In genomic region chr1:33430751-33431593, GRCh38 we compare ENCODE assay signal across 8 cellular contexts. TPM values are rescaled to one million over a fixed set of nuclear protein-coding genes. Genes with fewer than 3 reads are reported as not detected.
DNase-seq lines count a peak whose midpoint lies in the region; ATAC-seq and TF ChIP-seq lines count a peak whose summit lies in the region.

Gene PHC2, minus strand, starts transcription at chr1:33431095. Its CDS starts 55,556 bp downstream, at chr1:33375539.

- peak within 1 kb of the TSS; percentile 85 for H2AFZ ChIP-seq in GM23338

- no peaks in the 10 kb centered on the region for H3K9me3 Mint-ChIP-seq in GM23338
- no peaks in the 10 kb centered on the region for H3K9me3 Mint-ChIP-seq in naive thymus-derived CD4-positive, alpha-beta T cell
- no peaks in the 10 kb centered on the region for H3K9me3 Mint-ChIP-seq in stimulated activated effector memory CD8-positive, alpha-beta T cell treated with anti-CD3 and anti-CD28 coated beads, Interleukin-12 subunit alpha, Interleukin-12 subunit beta, amount 100 ng/mL, for 72 hours

- POLR2A ChIA-PET in naive thymus-derived CD4-positive, alpha-beta T cell (lab: Charles Lee): no interaction called here

- H3K27ac ChIP-seq in GM23338 (ENCODE audit: low read depth): no peak within 1 kb of the TSS
- no peak within 1 kb of the TSS for H3K27ac ChIP-seq in naive thymus-derived CD4-positive, alpha-beta T cell (ENCODE audit: low read depth, low read length)

- H3K27me3 ChIP-seq in GM23338 (ENCODE audit: insufficient read depth): peaks cover 41% of the 10 kb centered on the region
- no peaks in the 10 kb centered on the region for H3K27me3 ChIP-seq in naive thymus-derived CD4-positive, alpha-beta T cell (ENCODE audit: control insufficient read depth in 2 of 2, insufficient read depth in 2 of 2, low read length in 2 of 2)

- H3K4me3 ChIP-seq in GM23338: peak within 1 kb of the TSS; percentile 71
- peak within 1 kb of the TSS; percentile 18 for H3K4me3 ChIP-seq in naive thymus-derived CD4-positive, alpha-beta T cell (ENCODE audit: low read length)

- peaks cover 5% of the 10 kb centered on the region; the same call in 1 of the 2 replicates for H4K20me1 ChIP-seq in GM23338 (replicated peaks; ENCODE audit: insufficient read depth)

- peak in 1 of 2 experiments; percentile 51; a peak in 2 of 4 replicates for TF ChIP-seq CTCF in GM23338 (conservative IDR thresholded peaks at IDR 0.05; ENCODE audit: low read depth in 2 of 2)

- H3K9me2 ChIP-seq in GM23338 (ENCODE audit: insufficient read depth): no peaks in the 10 kb centered on the region

- peaks cover 11% of the 10 kb centered on the region; the same call in 1 of the 2 replicates for H3F3A ChIP-seq in GM23338 (replicated peaks; ENCODE audit: low read depth)

- intact Hi-C loops in naive thymus-derived CD4-positive, alpha-beta T cell (cut with micrococcal nuclease): loop anchor here in 1 of 2 donors (1.0 to 2.0 kb wide), 3 partner anchors 41 to 250 kb away; partner anchors contain the start of gene ZSCAN20

- no peaks in the 10 kb centered on the region for H3K36me3 Mint-ChIP-seq in GM23338 (ENCODE audit: low read depth)
- H3K36me3 Mint-ChIP-seq in naive thymus-derived CD4-positive, alpha-beta T cell: no peaks in the 10 kb centered on the region
- no peaks in the 10 kb centered on the region for H3K36me3 Mint-ChIP-seq in stimulated activated effector memory CD8-positive, alpha-beta T cell treated with anti-CD3 and anti-CD28 coated beads, Interleukin-12 subunit alpha, Interleukin-12 subunit beta, amount 100 ng/mL, for 72 hours

- H3K4me1 Mint-ChIP-seq in GM23338: peaks cover 11% of the 10 kb centered on the region; the same call in 2 of the 3 replicates
- H3K4me1 Mint-ChIP-seq in naive thymus-derived CD4-positive, alpha-beta T cell: peaks cover 0 to 5% (median 4%) of the 10 kb centered on the region in 7 donors
- no peaks in the 10 kb centered on the region for H3K4me1 Mint-ChIP-seq in stimulated activated effector memory CD8-positive, alpha-beta T cell treated with anti-CD3 and anti-CD28 coated beads, Interleukin-12 subunit alpha, Interleukin-12 subunit beta, amount 100 ng/mL, for 72 hours

- peak; percentile 99 for DNase-seq in DMS53 (lab: John Stamatoyannopoulos, UW)
- DNase-seq in GM23338 (ENCODE audit: low spot score): peak; percentile 99
- DNase-seq in LoVo (ENCODE audit: low spot score): peak; percentile 93
- peak; percentile 85 to 94 for DNase-seq in SHP77 (lab: John Stamatoyannopoulos, UW)
- peak; percentile 89 for DNase-seq in activated T-helper 9 cell treated with anti-CD3 and anti-CD28 coated beads, Interleukin-2, amount 50 U/mL, for 16 hours (ENCODE audit: low read depth)
- DNase-seq in fibroblast of peridontal ligament (ENCODE audit: extremely low read depth): peak; percentile 92
- DNase-seq in naive thymus-derived CD4-positive, alpha-beta T cell: peak; percentile 70 to 92 (median 86)
- DNase-seq in stimulated activated effector memory CD8-positive, alpha-beta T cell treated with anti-CD3 and anti-CD28 coated beads, Interleukin-12 subunit alpha, Interleukin-12 subunit beta, amount 100 ng/mL, for 72 hours (ENCODE audit: low spot score in 2 of 2): peak; percentile 65 to 90

- CTCF ChIA-PET in naive thymus-derived CD4-positive, alpha-beta T cell (lab: Charles Lee): no interaction called here

- no peaks in the 10 kb centered on the region for H3K27me3 Mint-ChIP-seq in GM23338 (ENCODE audit: insufficient read depth, low read depth, poor library complexity)
- H3K27me3 Mint-ChIP-seq in naive thymus-derived CD4-positive, alpha-beta T cell: peaks cover 0 to 43% (median 5%) of the 10 kb centered on the region in 5 donors

- peaks cover 24% of the 10 kb centered on the region for H3K4me1 ChIP-seq in GM23338 (ENCODE audit: insufficient read depth)
- H3K4me1 ChIP-seq in naive thymus-derived CD4-positive, alpha-beta T cell (ENCODE audit: control insufficient read depth in 2 of 2, insufficient read depth in 2 of 2, low read length in 2 of 2): peaks cover 0 to 6% of the 10 kb centered on the region in 2 donors

- peak within 1 kb of the TSS; percentile 92 for H3K4me2 ChIP-seq in GM23338

- no peak within 1 kb of the TSS for H3K27ac Mint-ChIP-seq in GM23338
- peak within 1 kb of the TSS in 4 of 9 donors; percentile 25 to 53 (median 44) for H3K27ac Mint-ChIP-seq in naive thymus-derived CD4-positive, alpha-beta T cell
- no peak within 1 kb of the TSS for H3K27ac Mint-ChIP-seq in stimulated activated effector memory CD8-positive, alpha-beta T cell treated with anti-CD3 and anti-CD28 coated beads, Interleukin-12 subunit alpha, Interleukin-12 subunit beta, amount 100 ng/mL, for 72 hours

- no peaks in the 10 kb centered on the region for H3K36me3 ChIP-seq in GM23338 (ENCODE audit: insufficient read depth)
- no peaks in the 10 kb centered on the region for H3K36me3 ChIP-seq in naive thymus-derived CD4-positive, alpha-beta T cell (ENCODE audit: control insufficient read depth in 2 of 3, insufficient read depth in 3 of 3, low read length in 3 of 3)

- H3K79me2 ChIP-seq in GM23338 (replicated peaks; ENCODE audit: insufficient read depth): no peaks in the 10 kb centered on the region

- ATAC-seq in GM23338: peak; percentile 92
- ATAC-seq in naive thymus-derived CD4-positive, alpha-beta T cell: peak; percentile 97
- peak; percentile 96 for ATAC-seq in stimulated activated effector memory CD8-positive, alpha-beta T cell treated with anti-CD3 and anti-CD28 coated beads, Interleukin-12 subunit alpha, Interleukin-12 subunit beta, amount 100 ng/mL, for 72 hours

- H3K9me3 ChIP-seq in naive thymus-derived CD4-positive, alpha-beta T cell (ENCODE audit: control insufficient read depth in 2 of 3, low read length in 3 of 3): no peaks in the 10 kb centered on the region

- peak within 1 kb of the TSS; percentile 62 for H3K4me3 Mint-ChIP-seq in GM23338
- peak within 1 kb of the TSS; percentile 57 to 83 (median 74) for H3K4me3 Mint-ChIP-seq in naive thymus-derived CD4-positive, alpha-beta T cell
- no peak within 1 kb of the TSS for H3K4me3 Mint-ChIP-seq in stimulated activated effector memory CD8-positive, alpha-beta T cell treated with anti-CD3 and anti-CD28 coated beads, Interleukin-12 subunit alpha, Interleukin-12 subunit beta, amount 100 ng/mL, for 72 hours

TF ChIP-seq in GM23338, 12 proteins besides CTCF, POLR2A, EP300 and RAD21:
- TF ChIP-seq CREB1 (CRISPR knock-in tag; IDR thresholded peaks at IDR 0.05; ENCODE audit: low read depth) (peak; percentile 16; the same call in 1 of the 2 replicates), STAT1 (IDR thresholded peaks at IDR 0.05; ENCODE audit: unreplicated experiment) (no peak)

RNA-seq across cellular contexts. Expression of gene PHC2, which starts in this region (rescaled TPM):
- 7.3 and 11.8 TPM in 2 replicates for total RNA-seq in GM23338 (2014; rRNA removed; shearing (Covaris generic))
- 1.7 and 2.0 TPM in 2 replicates for polyA plus RNA-seq in GM23338 (2016; fragmentation: Nextera tagmentation; extraction: Ambion mirVana)
- total RNA-seq in naive thymus-derived CD4-positive, alpha-beta T cell: 10 to 100 TPM; 31.9 to 45.5 (median 35.4) TPM
- polyA plus RNA-seq in naive thymus-derived CD4-positive, alpha-beta T cell: 10 to 100 TPM in 1 of 2 donors, 1 to 10 TPM in 1; 10.0 to 18.1 TPM
